Comparison of ENCODE assay signal across 27 cellular contexts in the genomic region with DNA sequence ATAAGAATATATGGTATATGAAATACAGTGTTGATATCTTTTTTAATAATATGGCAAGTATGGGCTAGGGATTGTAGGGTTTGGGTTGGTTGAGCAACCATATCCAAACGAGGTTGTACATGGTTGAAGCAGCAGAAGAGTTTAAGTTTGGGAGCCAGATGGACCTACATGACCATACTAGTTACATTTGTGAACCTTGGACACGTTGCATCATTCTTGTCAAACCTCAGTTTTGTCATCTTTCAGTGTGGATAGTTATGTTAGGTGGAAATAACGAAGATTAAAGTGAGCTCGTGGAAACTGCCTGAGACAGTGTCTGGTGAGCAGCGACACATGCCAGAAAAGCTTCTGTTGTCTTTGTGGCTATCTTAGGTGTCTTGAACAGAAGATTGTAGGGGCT.
"Had no signal": no experiment of that assay in that cellular context is flagged by ENCODE, and none has a peak within 500 bp of the region (broad histone marks: within the 10 kb centered on the region; RNA-seq: fewer than 3 reads in every experiment).

No MANE protein-coding gene starts in this region.

- H3K36me3 ChIP-seq: adrenal gland, colonic mucosa had no signal

- H3K9me3 ChIP-seq: adrenal gland, body of pancreas, colonic mucosa had no signal

- H3K4me1 ChIP-seq: adrenal gland, body of pancreas, colonic mucosa had no signal

- H3K4me3 Mint-ChIP-seq: activated CD4-positive, alpha-beta memory T cell treated with anti-CD3 and anti-CD28 coated beads for 36 hours; activated CD4-positive, alpha-beta T cell treated with anti-CD3 and anti-CD28 coated beads for 36 hours; activated CD4-positive, alpha-beta T cell treated with anti-CD3 and anti-CD28 coated beads, Interleukin-2, amount 10 ng/mL, durations not matched to agents 24 days and 14 days; activated CD8-positive, alpha-beta memory T cell treated with anti-CD3 and anti-CD28 coated beads, Interleukin-2, amount 10 ng/mL, durations not matched to agents 7 days and 5 days; activated CD8-positive, alpha-beta T cell treated with anti-CD3 and anti-CD28 coated beads, Interleukin-2, amount 10 ng/mL, durations not matched to agents 7 days and 5 days; activated naive CD4-positive, alpha-beta T cell treated with anti-CD3 and anti-CD28 coated beads for 36 hours; activated naive CD4-positive, alpha-beta T cell treated with anti-CD3 and anti-CD28 coated beads, Interleukin-2, amount 50 U/mL, for 24 hours; activated naive CD8-positive, alpha-beta T cell treated with anti-CD3 and anti-CD28 coated beads for 36 hours; activated naive CD8-positive, alpha-beta T cell treated with anti-CD3 and anti-CD28 coated beads, Interleukin-2, amount 50 U/mL, for 24 hours; activated T-helper 1 cell treated with anti-CD3 and anti-CD28 coated beads, Interleukin-12 subunit alpha, Interleukin-12 subunit beta, Interleukin-2, Interleukin-4 antibody, amounts not matched to agents 30 ng/mL and 10 ng/mL and 1 ng/mL, durations not matched to agents 14 hours and 24 hours and 36 hours; endodermal cell had no signal

- H3K9me3 Mint-ChIP-seq: activated CD4-positive, alpha-beta memory T cell treated with anti-CD3 and anti-CD28 coated beads for 36 hours; activated CD4-positive, alpha-beta T cell treated with anti-CD3 and anti-CD28 coated beads, Interleukin-2, amount 10 ng/mL, durations not matched to agents 24 days and 14 days; activated naive CD4-positive, alpha-beta T cell treated with anti-CD3 and anti-CD28 coated beads for 36 hours; activated naive CD4-positive, alpha-beta T cell treated with anti-CD3 and anti-CD28 coated beads, Interleukin-2, amount 50 U/mL, for 24 hours; activated naive CD8-positive, alpha-beta T cell treated with anti-CD3 and anti-CD28 coated beads for 36 hours; activated naive CD8-positive, alpha-beta T cell treated with anti-CD3 and anti-CD28 coated beads, Interleukin-2, amount 50 U/mL, for 24 hours; activated T-helper 1 cell treated with anti-CD3 and anti-CD28 coated beads, Interleukin-12 subunit alpha, Interleukin-12 subunit beta, Interleukin-2, Interleukin-4 antibody, amounts not matched to agents 30 ng/mL and 10 ng/mL and 1 ng/mL, durations not matched to agents 14 hours and 24 hours and 36 hours; activated T-helper 2 cell treated with anti-CD3 and anti-CD28 coated beads, Interferon-gamma antibody, Interleukin-2, Interleukin-4, amounts not matched to agents 10 μg/mL and 5 μg/mL and 100 μg/mL, durations not matched to agents 14 hours and 24 hours and 36 hours; endodermal cell had no signal

- H3K27ac ChIP-seq: adrenal gland, body of pancreas, colonic mucosa had no signal

- H3K36me3 Mint-ChIP-seq: activated CD4-positive, alpha-beta memory T cell treated with anti-CD3 and anti-CD28 coated beads for 36 hours; activated CD8-positive, alpha-beta memory T cell treated with anti-CD3 and anti-CD28 coated beads, Interleukin-2, amount 10 ng/mL, durations not matched to agents 7 days and 5 days; activated naive CD4-positive, alpha-beta T cell treated with anti-CD3 and anti-CD28 coated beads, Interleukin-2, amount 50 U/mL, for 24 hours; activated naive CD8-positive, alpha-beta T cell treated with anti-CD3 and anti-CD28 coated beads for 36 hours had no signal

- H3K4me3 ChIP-seq: adrenal gland, body of pancreas, colonic mucosa had no signal

- H3K27me3 ChIP-seq: adrenal gland, body of pancreas, colonic mucosa had no signal

- DNase-seq: activated CD4-positive, alpha-beta memory T cell treated with anti-CD3 and anti-CD28 coated beads for 36 hours; activated CD4-positive, alpha-beta T cell treated with anti-CD3 and anti-CD28 coated beads for 36 hours; activated CD4-positive, alpha-beta T cell treated with anti-CD3 and anti-CD28 coated beads, Interleukin-2, amount 10 ng/mL, durations not matched to agents 24 days and 14 days; activated CD4-positive, CD25-positive, alpha-beta regulatory T cell; activated CD4-positive, CD25-positive, alpha-beta regulatory T cell treated with anti-CD3 and anti-CD28 coated beads, Interleukin-2, amount 50 U/mL, for 72 hours; activated CD8-positive, alpha-beta memory T cell treated with anti-CD3 and anti-CD28 coated beads, Interleukin-2, amount 10 ng/mL, durations not matched to agents 7 days and 5 days; activated CD8-positive, alpha-beta memory T cell treated with anti-CD3 and anti-CD28 coated beads, Interleukin-2, amount 50 U/mL, for 4 hours; activated CD8-positive, alpha-beta T cell treated with anti-CD3 and anti-CD28 coated beads, Interleukin-2, amount 10 ng/mL, durations not matched to agents 7 days and 5 days; activated effector memory CD4-positive, alpha-beta T cell treated with anti-CD3 and anti-CD28 coated beads, Interleukin-2, amount 50 U/mL, for 16 hours; activated naive CD4-positive, alpha-beta T cell treated with anti-CD3 and anti-CD28 coated beads for 36 hours; activated naive CD8-positive, alpha-beta T cell treated with anti-CD3 and anti-CD28 coated beads for 36 hours; activated naive CD8-positive, alpha-beta T cell treated with anti-CD3 and anti-CD28 coated beads, Interleukin-2, amount 50 U/mL, for 24 hours; activated T-cell treated with anti-CD3 and anti-CD28 coated beads, Interleukin-2, amount 50 U/mL, for 1 hour; activated T-cell treated with anti-CD3 and anti-CD28 coated beads, Interleukin-2, amount 50 U/mL, for 48 hours; adrenal gland; aorta; body of pancreas; central memory CD4-positive, alpha-beta T cell; cerebellar nuclear complex; colonic mucosa; effector memory CD4-positive, alpha-beta T cell; endodermal cell; foreskin fibroblast; T-helper 2 cell had no signal

- H3K4me1 Mint-ChIP-seq: activated CD4-positive, alpha-beta T cell treated with anti-CD3 and anti-CD28 coated beads for 36 hours; activated CD4-positive, alpha-beta T cell treated with anti-CD3 and anti-CD28 coated beads, Interleukin-2, amount 10 ng/mL, durations not matched to agents 24 days and 14 days; activated CD8-positive, alpha-beta memory T cell treated with anti-CD3 and anti-CD28 coated beads, Interleukin-2, amount 10 ng/mL, durations not matched to agents 7 days and 5 days; activated naive CD4-positive, alpha-beta T cell treated with anti-CD3 and anti-CD28 coated beads, Interleukin-2, amount 50 U/mL, for 24 hours; activated naive CD8-positive, alpha-beta T cell treated with anti-CD3 and anti-CD28 coated beads for 36 hours; activated naive CD8-positive, alpha-beta T cell treated with anti-CD3 and anti-CD28 coated beads, Interleukin-2, amount 50 U/mL, for 24 hours; endodermal cell had no signal

- H3K27me3 Mint-ChIP-seq: activated CD4-positive, alpha-beta memory T cell treated with anti-CD3 and anti-CD28 coated beads for 36 hours; activated CD4-positive, alpha-beta T cell treated with anti-CD3 and anti-CD28 coated beads, Interleukin-2, amount 10 ng/mL, durations not matched to agents 24 days and 14 days; activated CD8-positive, alpha-beta memory T cell treated with anti-CD3 and anti-CD28 coated beads, Interleukin-2, amount 10 ng/mL, durations not matched to agents 7 days and 5 days; activated naive CD4-positive, alpha-beta T cell treated with anti-CD3 and anti-CD28 coated beads, Interleukin-2, amount 50 U/mL, for 24 hours; activated naive CD8-positive, alpha-beta T cell treated with anti-CD3 and anti-CD28 coated beads for 36 hours; activated naive CD8-positive, alpha-beta T cell treated with anti-CD3 and anti-CD28 coated beads, Interleukin-2, amount 50 U/mL, for 24 hours had no signal

- H3K27ac Mint-ChIP-seq: activated CD4-positive, alpha-beta memory T cell treated with anti-CD3 and anti-CD28 coated beads for 36 hours; activated CD4-positive, alpha-beta T cell treated with anti-CD3 and anti-CD28 coated beads for 36 hours; activated CD4-positive, alpha-beta T cell treated with anti-CD3 and anti-CD28 coated beads, Interleukin-2, amount 10 ng/mL, durations not matched to agents 24 days and 14 days; activated CD8-positive, alpha-beta memory T cell treated with anti-CD3 and anti-CD28 coated beads, Interleukin-2, amount 10 ng/mL, durations not matched to agents 7 days and 5 days; activated CD8-positive, alpha-beta T cell treated with anti-CD3 and anti-CD28 coated beads, Interleukin-2, amount 10 ng/mL, durations not matched to agents 7 days and 5 days; activated naive CD4-positive, alpha-beta T cell treated with anti-CD3 and anti-CD28 coated beads for 36 hours; activated naive CD4-positive, alpha-beta T cell treated with anti-CD3 and anti-CD28 coated beads, Interleukin-2, amount 50 U/mL, for 24 hours; activated naive CD8-positive, alpha-beta T cell treated with anti-CD3 and anti-CD28 coated beads for 36 hours; activated naive CD8-positive, alpha-beta T cell treated with anti-CD3 and anti-CD28 coated beads, Interleukin-2, amount 50 U/mL, for 24 hours; activated T-helper 1 cell treated with anti-CD3 and anti-CD28 coated beads, Interleukin-12 subunit alpha, Interleukin-12 subunit beta, Interleukin-2, Interleukin-4 antibody, amounts not matched to agents 30 ng/mL and 10 ng/mL and 1 ng/mL, durations not matched to agents 14 hours and 24 hours and 36 hours; activated T-helper 2 cell treated with anti-CD3 and anti-CD28 coated beads, Interferon-gamma antibody, Interleukin-2, Interleukin-4, amounts not matched to agents 10 μg/mL and 5 μg/mL and 100 μg/mL, durations not matched to agents 14 hours and 24 hours and 36 hours; endodermal cell had no signal
